ENCODE assay signal across 8 cellular contexts in the genomic region with DNA sequence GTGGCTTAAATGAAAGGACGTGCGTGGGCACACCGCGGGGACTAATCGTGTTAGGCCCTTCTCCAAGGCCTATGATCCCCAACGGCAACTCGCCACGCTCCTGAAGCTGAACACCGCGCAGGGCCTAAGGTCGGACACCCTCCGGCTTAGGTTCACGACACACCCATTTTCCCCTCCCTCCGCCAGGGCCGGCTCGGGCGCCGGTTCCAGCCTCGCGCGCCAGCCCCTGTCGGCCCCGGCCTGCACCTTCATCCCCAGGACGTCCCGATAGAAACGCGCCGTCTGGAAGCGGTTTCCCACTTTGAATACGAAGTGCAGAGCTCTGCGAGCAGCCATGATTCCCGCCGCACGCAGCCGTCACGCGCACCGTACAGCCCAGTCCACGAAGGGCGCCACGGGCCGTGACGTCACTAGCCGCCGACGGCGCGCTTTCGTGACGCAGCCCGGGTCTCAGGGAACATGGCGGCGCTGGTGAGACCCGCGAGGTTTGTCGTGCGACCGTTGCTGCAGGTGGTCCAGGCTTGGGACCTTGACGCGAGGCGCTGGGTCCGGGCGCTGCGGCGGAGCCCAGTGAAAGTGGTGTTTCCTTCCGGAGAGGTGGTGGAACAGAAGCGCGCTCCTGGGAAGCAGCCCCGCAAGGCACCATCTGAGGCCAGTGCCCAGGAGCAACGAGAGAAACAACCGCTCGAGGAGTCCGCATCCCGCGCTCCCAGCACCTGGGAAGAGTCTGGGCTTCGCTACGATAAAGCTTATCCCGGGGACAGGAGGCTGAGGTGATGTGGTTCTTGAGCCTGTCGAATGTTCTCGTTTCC. TPM values are rescaled to one million over a fixed set of nuclear protein-coding genes. Genes with fewer than 3 reads are reported as not detected.
DNase-seq lines count a peak whose midpoint lies in the region; ATAC-seq and TF ChIP-seq lines count a peak whose summit lies in the region.

A gene with protein sequence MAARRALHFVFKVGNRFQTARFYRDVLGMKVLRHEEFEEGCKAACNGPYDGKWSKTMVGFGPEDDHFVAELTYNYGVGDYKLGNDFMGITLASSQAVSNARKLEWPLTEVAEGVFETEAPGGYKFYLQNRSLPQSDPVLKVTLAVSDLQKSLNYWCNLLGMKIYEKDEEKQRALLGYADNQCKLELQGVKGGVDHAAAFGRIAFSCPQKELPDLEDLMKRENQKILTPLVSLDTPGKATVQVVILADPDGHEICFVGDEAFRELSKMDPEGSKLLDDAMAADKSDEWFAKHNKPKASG (minus strand): TSS at position 361 of the 812 bp plus-strand sequence. CDS start 25 bp downstream, at position 336.
A gene with protein sequence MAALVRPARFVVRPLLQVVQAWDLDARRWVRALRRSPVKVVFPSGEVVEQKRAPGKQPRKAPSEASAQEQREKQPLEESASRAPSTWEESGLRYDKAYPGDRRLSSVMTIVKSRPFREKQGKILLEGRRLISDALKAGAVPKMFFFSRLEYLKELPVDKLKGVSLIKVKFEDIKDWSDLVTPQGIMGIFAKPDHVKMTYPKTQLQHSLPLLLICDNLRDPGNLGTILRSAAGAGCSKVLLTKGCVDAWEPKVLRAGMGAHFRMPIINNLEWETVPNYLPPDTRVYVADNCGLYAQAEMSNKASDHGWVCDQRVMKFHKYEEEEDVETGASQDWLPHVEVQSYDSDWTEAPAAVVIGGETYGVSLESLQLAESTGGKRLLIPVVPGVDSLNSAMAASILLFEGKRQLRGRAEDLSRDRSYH (plus strand): TSS at position 434 of the 812 bp plus-strand sequence. CDS start 26 bp downstream, at position 460.

- DNase-seq in Daoy (ENCODE audit: low read depth) (peak; percentile 95), GM23248 (peak; percentile 92), Kasumi-1 (lab: John Stamatoyannopoulos, UW) (peak; percentile 25 to 50), RWPE2 (ENCODE audit: low spot score) (peak; percentile 81), fibroblast of the conjunctiva (ENCODE audit: low read depth) (peak; percentile 46)
- peak; percentile 89 for DNase-seq in activated effector memory CD4-positive, alpha-beta T cell treated with Interleukin-2 at 50 U/mL for 16 hours
- peak; percentile 92 to 96 for DNase-seq in stimulated activated naive CD8-positive, alpha-beta T cell treated with anti-CD3 and anti-CD28 coated beads, Interleukin-15, amount 100 ng/mL, for 72 hours

- H2AFZ ChIP-seq in GM23248 (peak within 1 kb of the TSS; percentile 84), neural cell (ENCODE audit: low read depth, low read length) (peak within 1 kb of the TSS; percentile 69)

- no peaks in the 10 kb centered on the region for H3K9me3 ChIP-seq in GM23248 (ENCODE audit: low read depth)
- H3K9me3 ChIP-seq in RWPE2 (ENCODE audit: severe bottlenecking) = no peaks in the 10 kb centered on the region
- no peaks in the 10 kb centered on the region for H3K9me3 ChIP-seq in neural cell (ENCODE audit: low read length)

- H3K9ac ChIP-seq in GM23248 (peak within 1 kb of the TSS; percentile 91), neural cell (ENCODE audit: low read length) (peak within 1 kb of the TSS; percentile 81)

- no peaks in the 10 kb centered on the region for H3F3A ChIP-seq in GM23248 (ENCODE audit: insufficient read depth)
- no peaks in the 10 kb centered on the region for H3F3A ChIP-seq in neural cell (ENCODE audit: insufficient read depth, low read length, poor library complexity, severe bottlenecking)

- TF ChIP-seq EP300 in neural cell (conservative IDR thresholded peaks at IDR 0.05; ENCODE audit: poor library complexity, severe bottlenecking) = peak; percentile 72

- peak; percentile 41 for TF ChIP-seq RAD21 in neural cell (conservative IDR thresholded peaks at IDR 0.05)

- no peaks in the 10 kb centered on the region for H3K27me3 Mint-ChIP-seq in stimulated activated naive CD8-positive, alpha-beta T cell treated with anti-CD3 and anti-CD28 coated beads, Interleukin-15, amount 100 ng/mL, for 72 hours

- in situ Hi-C loops in GM23248 (cut with MboI) = no loop called here

- 0% methylated on average over 76 to 79 of the region's 80 CpGs for WGBS in GM23248 (ENCODE audit: low coverage in 1 of 2, low lambda C conversion rate in 2 of 2, missing lambda C conversion rate in 2 of 2), 2 experiments

- peak within 1 kb of the TSS; percentile 94 to 97 for H3K27ac Mint-ChIP-seq in stimulated activated naive CD8-positive, alpha-beta T cell treated with anti-CD3 and anti-CD28 coated beads, Interleukin-15, amount 100 ng/mL, for 72 hours

- peak; percentile 85 for ATAC-seq in RWPE2 (ENCODE audit: low read depth)
- peak; percentile 98 for ATAC-seq in stimulated activated naive CD8-positive, alpha-beta T cell treated with anti-CD3 and anti-CD28 coated beads, Interleukin-15, amount 100 ng/mL, for 72 hours

- H3K27me3 ChIP-seq in GM23248 (replicated peaks; ENCODE audit: insufficient read depth) (no peaks in the 10 kb centered on the region), RWPE2 (ENCODE audit: insufficient read depth, poor library complexity, severe bottlenecking) (no peaks in the 10 kb centered on the region), neural cell (ENCODE audit: insufficient read depth, low read depth, low read length) (no peaks in the 10 kb centered on the region)

- H3K4me3 Mint-ChIP-seq in stimulated activated naive CD8-positive, alpha-beta T cell treated with anti-CD3 and anti-CD28 coated beads, Interleukin-15, amount 100 ng/mL, for 72 hours = peak within 1 kb of the TSS; percentile 95 to 98

- no peaks in the 10 kb centered on the region for H3K9me2 ChIP-seq in GM23248 (ENCODE audit: insufficient read depth)
- no peaks in the 10 kb centered on the region for H3K9me2 ChIP-seq in neural cell (ENCODE audit: insufficient read depth, low read length)

- H3K79me2 ChIP-seq in GM23248 (ENCODE audit: insufficient read depth) (peaks cover 94% of the 10 kb centered on the region), neural cell (replicated peaks; ENCODE audit: insufficient read depth, low read length) (peaks cover 46% of the 10 kb centered on the region)

- peak within 1 kb of the TSS; percentile 94 for H3K4me3 ChIP-seq in GM23248
- peak within 1 kb of the TSS; percentile 76 for H3K4me3 ChIP-seq in RWPE2 (ENCODE audit: severe bottlenecking)
- peak within 1 kb of the TSS; percentile 96 for H3K4me3 ChIP-seq in neural cell (ENCODE audit: low read length)

- H3K4me1 ChIP-seq in GM23248 (ENCODE audit: insufficient read depth) (peaks cover 10% of the 10 kb centered on the region), RWPE2 (ENCODE audit: insufficient read depth, poor library complexity, severe bottlenecking) (peaks cover 10% of the 10 kb centered on the region)

- H4K20me1 ChIP-seq in GM23248 (ENCODE audit: insufficient read depth) (no peaks in the 10 kb centered on the region), neural cell (ENCODE audit: insufficient read depth) (no peaks in the 10 kb centered on the region)

- TF ChIP-seq CTCF in RWPE2 (IDR thresholded peaks at IDR 0.05; ENCODE audit: poor library complexity, severe bottlenecking) (no peak), neural cell (IDR thresholded peaks at IDR 0.05; ENCODE audit: poor library complexity, severe bottlenecking) (peak; percentile 35)

- peak within 1 kb of the TSS; percentile 96 for H3K4me2 ChIP-seq in GM23248 (ENCODE audit: unreplicated experiment)
- H3K4me2 ChIP-seq in neural cell (ENCODE audit: low read length) = peak within 1 kb of the TSS; percentile 91

- no peaks in the 10 kb centered on the region for H3K9me3 Mint-ChIP-seq in stimulated activated naive CD8-positive, alpha-beta T cell treated with anti-CD3 and anti-CD28 coated beads, Interleukin-15, amount 100 ng/mL, for 72 hours

- peaks cover 42% of the 10 kb centered on the region for H3K4me1 Mint-ChIP-seq in stimulated activated naive CD8-positive, alpha-beta T cell treated with anti-CD3 and anti-CD28 coated beads, Interleukin-15, amount 100 ng/mL, for 72 hours

- H3K27ac ChIP-seq in GM23248 (peak within 1 kb of the TSS; percentile 78), RWPE2 (ENCODE audit: poor library complexity, severe bottlenecking) (peak within 1 kb of the TSS; percentile 37), neural cell (ENCODE audit: low read length) (peak within 1 kb of the TSS; percentile 76)

- H3K36me3 ChIP-seq in GM23248 (ENCODE audit: low read depth) (no peaks in the 10 kb centered on the region), RWPE2 (ENCODE audit: low read depth) (peaks cover 61% of the 10 kb centered on the region), neural cell (ENCODE audit: insufficient read depth, low read length) (no peaks in the 10 kb centered on the region)

TF ChIP-seq in neural cell, 6 proteins besides CTCF, POLR2A, EP300 and RAD21 (continues in another document):
- peak; percentile 63 for TF ChIP-seq SMC3 (conservative IDR thresholded peaks at IDR 0.05; ENCODE audit: poor library complexity)
- TF ChIP-seq TAF1 (IDR thresholded peaks at IDR 0.05; ENCODE audit: low read depth) = peak; percentile 44
- peak; percentile 96 for TF ChIP-seq POLR2AphosphoS5 (IDR thresholded peaks at IDR 0.05)
- no peak for TF ChIP-seq EZH2 (IDR thresholded peaks at IDR 0.05; ENCODE audit: borderline replicate concordance, insufficient read depth, low read length, poor library complexity, severe bottlenecking)

RNA-seq across cellular contexts. Expression of the first gene that starts in this region (rescaled TPM):
- total RNA-seq in Daoy (2014; rRNA removed; shearing (Covaris generic)) = 81.6 and 96.4 TPM in 2 replicates
- total RNA-seq in GM23248 (2014; rRNA removed; shearing (Covaris generic)) = 76.3 and 85.7 TPM in 2 replicates
- 63.5 and 67.7 TPM in 2 replicates for polyA plus RNA-seq in GM23248 (2016; fragmentation: Nextera tagmentation; extraction: Ambion mirVana)
- 231 and 235 TPM in 2 replicates for polyA plus RNA-seq in neural cell
- polyA minus RNA-seq in neural cell = 119 and 123 TPM in 2 replicates

RNA-seq across cellular contexts. Expression of the second gene that starts in this region (rescaled TPM):
- 31.9 and 35.0 TPM in 2 replicates for total RNA-seq in Daoy (2014; rRNA removed; shearing (Covaris generic))
- total RNA-seq in GM23248 (2014; rRNA removed; shearing (Covaris generic)) = 19.1 and 28.7 TPM in 2 replicates
- 19.3 and 21.7 TPM in 2 replicates for polyA plus RNA-seq in GM23248 (2016; fragmentation: Nextera tagmentation; extraction: Ambion mirVana)
- polyA plus RNA-seq in neural cell = 20.0 and 24.0 TPM in 2 replicates
- 25.7 and 33.6 TPM in 2 replicates for polyA minus RNA-seq in neural cell

Comparison
In these comparisons a context has a peak if more than half of its experiments do, and no peak if none do; other contexts are left out.
1. Peak in every context shown above with its lines: DNase-seq, ATAC-seq, H3K4me3 ChIP-seq and H3K27ac ChIP-seq.
2. DNase-seq: peak in every context shown above with its lines; median percentile 95 in Daoy; 94 in stimulated activated naive CD8-positive, alpha-beta T cell treated with anti-CD3 and anti-CD28 coated beads, Interleukin-15, amount 100 ng/mL, for 72 hours; 92 in GM23248; 89 in activated effector memory CD4-positive, alpha-beta T cell treated with Interleukin-2 at 50 U/mL for 16 hours; 81 in RWPE2; 46 in fibroblast of the conjunctiva; 38 in Kasumi-1.